Comparison of ENCODE assay signal across 8 cellular contexts in the genomic region with DNA sequence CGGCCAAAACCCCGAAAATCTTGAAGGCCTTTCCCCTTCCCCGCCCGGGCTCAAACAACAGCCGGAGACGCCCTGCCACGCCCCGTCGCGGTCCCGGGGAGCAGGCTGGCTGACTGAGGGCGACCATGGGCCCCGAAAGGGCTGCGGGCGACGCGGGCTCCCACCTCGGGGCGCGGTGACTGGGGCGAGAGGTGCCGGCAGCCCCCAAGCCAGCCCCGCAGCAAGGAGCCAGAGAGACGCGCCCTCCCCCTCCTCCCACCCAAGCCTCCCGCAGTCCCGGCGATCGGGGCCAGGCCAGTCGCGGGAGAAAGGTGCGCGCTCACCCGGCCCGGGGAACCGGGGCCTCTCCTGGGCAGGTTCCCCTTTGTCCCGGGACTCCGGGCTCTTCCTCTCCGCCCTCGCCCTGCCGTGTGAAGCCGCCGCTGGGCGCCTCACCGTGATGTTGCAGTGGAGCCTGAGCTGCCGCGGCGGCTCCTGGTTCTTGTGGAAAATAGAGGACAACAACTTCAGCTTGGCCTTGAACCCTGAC. TPM values are rescaled to one million over a fixed set of nuclear protein-coding genes. Genes with fewer than 3 reads are reported as not detected.
DNase-seq lines count a peak whose midpoint lies in the region; ATAC-seq lines count a peak whose summit lies in the region.

No MANE protein-coding gene starts in this region.

- peaks cover 2% of the 10 kb centered on the region for H3K4me1 ChIP-seq in mesenchymal stem cell (ENCODE audit: control insufficient read depth, insufficient read depth, low read depth, low read length)

- peak overlapping the region; percentile 45 for H3K4me2 ChIP-seq in mesenchymal stem cell (ENCODE audit: low read length, poor library complexity, severe bottlenecking)

- H3K27me3 ChIP-seq in mesenchymal stem cell (ENCODE audit: control insufficient read depth in 1 of 2, insufficient read depth in 1 of 2, low read length in 2 of 2): no peaks in the 10 kb centered on the region

- H2BK120ac ChIP-seq in mesenchymal stem cell (ENCODE audit: low read depth, low read length): peak overlapping the region; percentile 90

- H2AK5ac ChIP-seq in mesenchymal stem cell (ENCODE audit: low read length, severe bottlenecking): no peak overlapping the region

- peak overlapping the region; percentile 96 for H3K9ac ChIP-seq in mesenchymal stem cell (ENCODE audit: low read length)

- H4K8ac ChIP-seq in mesenchymal stem cell (ENCODE audit: low read length): peak overlapping the region; percentile 76

- peak overlapping the region; percentile 10 to 68 for H3K4ac ChIP-seq in mesenchymal stem cell (ENCODE audit: low read depth in 1 of 2, low read length in 2 of 2)

- peak overlapping the region; percentile 95 for H2BK15ac ChIP-seq in mesenchymal stem cell (ENCODE audit: low read depth, poor library complexity, severe bottlenecking)

- H2BK5ac ChIP-seq in mesenchymal stem cell (ENCODE audit: low read depth, low read length, poor library complexity, severe bottlenecking): no peak overlapping the region

- H3K14ac ChIP-seq in mesenchymal stem cell (ENCODE audit: low read length in 2 of 2): peak overlapping the region in 1 of 2 experiments; percentile 67

- H4K91ac ChIP-seq in mesenchymal stem cell (ENCODE audit: low read length): peak overlapping the region; percentile 70

- peak overlapping the region; percentile 31 to 88 for H3K18ac ChIP-seq in mesenchymal stem cell (ENCODE audit: low read depth in 1 of 2, low read length in 2 of 2)

- under 1% methylated on average over 38 of the region's 48 CpGs for WGBS in mesenchymal stem cell

- peak overlapping the region; percentile 50 for H3K27ac ChIP-seq in mesenchymal stem cell (ENCODE audit: low read length, poor library complexity, severe bottlenecking)

- ATAC-seq in GM19463 (IDR thresholded peaks at IDR 0.05; ENCODE audit: unreplicated experiment): no peak

- peak; percentile 67 for DNase-seq in GM03348 (ENCODE audit: low spot score)
- no peak for DNase-seq in Jurkat, Clone E6-1 (ENCODE audit: low read depth, low spot score)
- peak; percentile 54 to 65 for DNase-seq in activated CD4-positive, alpha-beta T cell treated with anti-CD3 and anti-CD28 coated beads, Interleukin-2, amount 50 U/mL, for 48 hours
- peak; percentile 24 for DNase-seq in effector CD8-positive, alpha-beta T cell (lab: John Stamatoyannopoulos, UW)
- peak; percentile 32 for DNase-seq in mesenchymal stem cell
- peak; percentile 31 to 34 for DNase-seq in stimulated activated CD8-positive, alpha-beta memory T cell treated with anti-CD3 and anti-CD28 coated beads, Interleukin-2, amount 100 ng/mL, for 48 hours (ENCODE audit: low read depth in 2 of 2)
- no peak for DNase-seq in NCI-H2196 (lab: John Stamatoyannopoulos, UW; ENCODE audit: unreplicated experiment)

- peak overlapping the region; percentile 85 for H2AFZ ChIP-seq in mesenchymal stem cell (ENCODE audit: low read depth, low read length)

- peaks cover 2% of the 10 kb centered on the region for H3K79me1 ChIP-seq in mesenchymal stem cell (replicated peaks; ENCODE audit: low read length, poor library complexity, severe bottlenecking)

- H2BK12ac ChIP-seq in mesenchymal stem cell (ENCODE audit: low read length in 2 of 2): no peak overlapping the region

- no peaks in the 10 kb centered on the region for H3K36me3 ChIP-seq in mesenchymal stem cell (ENCODE audit: control insufficient read depth in 1 of 2, insufficient read depth in 2 of 2, low read depth in 1 of 2, low read length in 2 of 2)

- H3K4me3 ChIP-seq in Jurkat, Clone E6-1 (ENCODE audit: low read length): peak overlapping the region; percentile 74
- peak overlapping the region; percentile 86 to 89 for H3K4me3 ChIP-seq in mesenchymal stem cell (ENCODE audit: insufficient read depth in 1 of 2, low read depth in 1 of 2, low read length in 2 of 2)

- no peaks in the 10 kb centered on the region for H3K9me3 ChIP-seq in mesenchymal stem cell (ENCODE audit: control insufficient read depth, low read length)

- H3K23ac ChIP-seq in mesenchymal stem cell (ENCODE audit: low read length in 2 of 2): no peak overlapping the region

RNA-seq across cellular contexts. Expression of a gene that starts 30.6 kb away (rescaled TPM):
- 25.7 TPM for polyA plus RNA-seq in Jurkat, Clone E6-1 (2012; ENCODE audit: insufficient read depth, insufficient read length)
- polyA plus RNA-seq in mesenchymal stem cell (2013, experiment 1 of 2): 9.3 TPM
- polyA plus RNA-seq in mesenchymal stem cell (2013, experiment 2 of 2): 9.2 TPM

Comparison
In these comparisons a context has a peak if more than half of its experiments do, and no peak if none do; other contexts are left out.
1. DNase-seq: peak in GM03348 (single experiment), activated CD4-positive, alpha-beta T cell treated with anti-CD3 and anti-CD28 coated beads, Interleukin-2, amount 50 U/mL, for 48 hours (2 of 2), effector CD8-positive, alpha-beta T cell (single experiment), mesenchymal stem cell (single experiment) and stimulated activated CD8-positive, alpha-beta memory T cell treated with anti-CD3 and anti-CD28 coated beads, Interleukin-2, amount 100 ng/mL, for 48 hours (2 of 2); none in Jurkat, Clone E6-1 (single experiment) and NCI-H2196 (single experiment).